21 cellular contexts compared by ENCODE assay signal in genomic region chr13:74187564-74187963, GRCh38. TPM values are rescaled to one million over a fixed set of nuclear protein-coding genes. Genes with fewer than 3 reads are reported as not detected.
DNase-seq lines count a peak whose midpoint lies in the region; ATAC-seq, FAIRE-seq and TF ChIP-seq lines count a peak whose summit lies in the region.
"Had no signal": no experiment of that assay in that cellular context is flagged by ENCODE, and none has a peak within 500 bp of the region (broad histone marks: within the 10 kb centered on the region; RNA-seq: fewer than 3 reads in every experiment).

No MANE protein-coding gene starts in this region.

- in situ Hi-C loops in Caki2 (cut with HindIII; ENCODE audit: low pct_unique_long_range_greater_than_20kb, low sequenced_read_pairs) = no loop called here
- in situ Hi-C loops in mammary epithelial cell (cut with MboI; ENCODE audit: low sequenced_read_pairs in 2 of 2) = no loop called here
- in situ Hi-C loops in HepG2 (cut with HindIII; ENCODE audit: extremely low pct_ligation_motif_present, low pct_unique_long_range_greater_than_20kb) = no loop called here

- no peak overlapping the region for H3K4me2 ChIP-seq in mammary epithelial cell (ENCODE audit: insufficient read depth, low read depth, low read length)
- H3K4me2 ChIP-seq in HepG2 (ENCODE audit: low read depth, low read length) = no peak overlapping the region
- H3K4me2 ChIP-seq: BLaER1 treated with 17β-estradiol and CSF1 and Interleukin-3, amounts not matched to agents 10 nM and 100 nM had no signal

- H3K9me3 ChIP-seq in mammary epithelial cell (replicated peaks; ENCODE audit: insufficient read depth, low read length) = no peaks in the 10 kb centered on the region
- no peaks in the 10 kb centered on the region for H3K9me3 ChIP-seq in HepG2 (ENCODE audit: low read length)
- H3K9me3 ChIP-seq in stomach = no peaks in the 10 kb centered on the region
- H3K9me3 ChIP-seq: ascending aorta; BLaER1 treated with 17β-estradiol and CSF1 and Interleukin-3, amounts not matched to agents 10 nM and 100 nM; HAP-1; suprapubic skin had no signal

- H3K9ac ChIP-seq in mammary epithelial cell (ENCODE audit: insufficient read depth, low read length) (no peak overlapping the region), HepG2 (ENCODE audit: insufficient read depth, low read depth, low read length) (no peak overlapping the region)
- H3K9ac ChIP-seq: BLaER1 treated with 17β-estradiol and CSF1 and Interleukin-3, amounts not matched to agents 10 nM and 100 nM; parathyroid adenoma had no signal

- no peak for TF ChIP-seq RAD21 in HepG2 (CRISPR knock-in tag; IDR thresholded peaks at IDR 0.05)

- H4K20me1 ChIP-seq in mammary epithelial cell (ENCODE audit: insufficient read depth, low read length) = no peaks in the 10 kb centered on the region
- no peaks in the 10 kb centered on the region for H4K20me1 ChIP-seq in HepG2 (ENCODE audit: insufficient read depth, low read length)
- H4K20me1 ChIP-seq: BLaER1 treated with 17β-estradiol and CSF1 and Interleukin-3, amounts not matched to agents 10 nM and 100 nM had no signal

- intact Hi-C loops in mammary epithelial cell (cut with micrococcal nuclease) = no loop called here
- intact Hi-C loops in HepG2 (cut with micrococcal nuclease; ENCODE audit: unreplicated experiment) = no loop called here
- intact Hi-C loops in stomach (cut with DNase I; ENCODE audit: low total_unique reads) = no loop called here

- no peak overlapping the region for H2AFZ ChIP-seq in mammary epithelial cell (ENCODE audit: low read depth, low read length)
- H2AFZ ChIP-seq in HepG2 (ENCODE audit: low read length) = no peak overlapping the region
- H2AFZ ChIP-seq: parathyroid adenoma had no signal

- no peak for TF ChIP-seq POLR2A in HepG2 (IDR thresholded peaks at IDR 0.05; ENCODE audit: insufficient read depth in 1 of 2, low read depth in 2 of 2, low read length in 2 of 2)
- no peak for TF ChIP-seq POLR2A in stomach (IDR thresholded peaks at IDR 0.05)

- H3K27me3 ChIP-seq in mammary epithelial cell (ENCODE audit: insufficient read depth, low read length) (no peaks in the 10 kb centered on the region), HepG2 (ENCODE audit: control insufficient read depth in 1 of 2, insufficient read depth in 2 of 2, low read length in 2 of 2) (no peaks in the 10 kb centered on the region), stomach (no peaks in the 10 kb centered on the region)
- H3K27me3 ChIP-seq: ascending aorta; BLaER1 treated with 17β-estradiol and CSF1 and Interleukin-3, amounts not matched to agents 10 nM and 100 nM; suprapubic skin had no signal

- H3K27ac ChIP-seq in mammary epithelial cell (ENCODE audit: insufficient read depth, low read depth, low read length) = no peak overlapping the region
- H3K27ac ChIP-seq in HepG2 (ENCODE audit: extremely low read length, insufficient read depth, low read length) = no peak overlapping the region
- no peak overlapping the region for H3K27ac ChIP-seq in stomach
- H3K27ac ChIP-seq: ascending aorta; BLaER1 treated with 17β-estradiol and CSF1 and Interleukin-3, amounts not matched to agents 10 nM and 100 nM; parathyroid adenoma; suprapubic skin had no signal

- DNase-seq in Caki2 (ENCODE audit: low read depth) (peak; percentile 47), HT1080 (ENCODE audit: low read depth) (peak; percentile 84), mammary epithelial cell (peak; percentile 59), HepG2 (ENCODE audit: low spot score) (peak; percentile 57), stomach (no peak), cortex of kidney (lab: John Stamatoyannopoulos, UW) (no peak), amniotic stem cell (lab: John Stamatoyannopoulos, UW) (no peak), DMS 273 (lab: John Stamatoyannopoulos, UW; ENCODE audit: unreplicated experiment) (no peak)
- DNase-seq: activated CD4-positive, alpha-beta T cell treated with anti-CD3 and anti-CD28 coated beads, Interleukin-2, amount 50 U/mL, for 48 hours; activated T-cell treated with anti-CD3 and anti-CD28 coated beads, Interleukin-2, amount 50 U/mL, for 72 hours; DND-41; Kasumi-1; NCI-H187; Right ventricle myocardium superior; T1000 had no signal

- no TSS peak for BruUV-seq in mammary epithelial cell (replicated peaks; lab: Mats Ljungman, UMichigan)
- BruUV-seq in HepG2 (replicated peaks; lab: Mats Ljungman, UMichigan) = no TSS peak

- TF ChIP-seq CTCF in mammary epithelial cell (conservative IDR thresholded peaks at IDR 0.05 in 1 of 2, IDR thresholded peaks at IDR 0.05 in 1 of 2; ENCODE audit: extremely low read depth in 1 of 2, insufficient read depth in 1 of 2, low read depth in 1 of 2, low read length in 2 of 2) (no peak), HepG2 (CRISPR knock-in tag; IDR thresholded peaks at IDR 0.05) (no peak), stomach (IDR thresholded peaks at IDR 0.05) (no peak)

- H3K4me1 ChIP-seq in mammary epithelial cell (ENCODE audit: insufficient read depth, low read length) = peaks cover 4% of the 10 kb centered on the region
- 0 out of 2 replicates have a peak, but pooled peaks cover 8% of the 10 kb centered on the region for H3K4me1 ChIP-seq in HepG2 (ENCODE audit: insufficient read depth, low read length)
- H3K4me1 ChIP-seq in stomach = no peaks in the 10 kb centered on the region
- H3K4me1 ChIP-seq: ascending aorta, HAP-1, parathyroid adenoma, suprapubic skin had no signal

- 50% methylated on average over 2 of the region's 2 CpGs for WGBS in mammary epithelial cell (ENCODE audit: low coverage, missing lambda C conversion rate)
- WGBS in HepG2 (ENCODE audit: low lambda C conversion rate) = 10% methylated on average over 2 of the region's 2 CpGs
- WGBS in stomach, 5 donors = 68 to 73% (median 69%) methylated on average over 2 of the region's 2 CpGs

- POLR2A ChIA-PET in HepG2 (lab: Yijun Ruan, JAX) = no interaction called here

- H3K4me3 ChIP-seq in mammary epithelial cell (replicated peaks in 1 of 3; ENCODE audit: insufficient read depth in 1 of 3, low read depth in 2 of 3, low read length in 3 of 3) (no peak overlapping the region), HepG2 (replicated peaks in 1 of 3; ENCODE audit: insufficient read depth in 1 of 3, low read depth in 2 of 3, low read length in 3 of 3) (no peak overlapping the region), stomach (no peak overlapping the region)
- H3K4me3 ChIP-seq: ascending aorta; BLaER1 treated with 17β-estradiol and CSF1 and Interleukin-3, amounts not matched to agents 10 nM and 100 nM; GM12878; HAP-1; suprapubic skin had no signal

- no peak for FAIRE-seq in HepG2 (lab: Jason Lieb, UNC)
- FAIRE-seq: GM12878 had no signal

- H3K36me3 ChIP-seq in mammary epithelial cell (ENCODE audit: insufficient read depth, low read length) = no peaks in the 10 kb centered on the region
- no peaks in the 10 kb centered on the region for H3K36me3 ChIP-seq in HepG2 (replicated peaks in 1 of 2; ENCODE audit: control insufficient read depth in 1 of 2, insufficient read depth in 2 of 2, low read length in 2 of 2)
- H3K36me3 ChIP-seq in stomach = no peaks in the 10 kb centered on the region
- H3K36me3 ChIP-seq: ascending aorta; BLaER1 treated with 17β-estradiol and CSF1 and Interleukin-3, amounts not matched to agents 10 nM and 100 nM; HAP-1; suprapubic skin had no signal

- dilution Hi-C loops in mammary epithelial cell (cut with HindIII; ENCODE audit: low sequenced_read_pairs) = no loop called here

- 0 out of 4 replicates have a peak, but pooled peaks of 1 of the 2 experiments have one; percentile 6 for TF ChIP-seq EP300 in HepG2 (IDR thresholded peaks at IDR 0.05; ENCODE audit: low read depth in 2 of 2, low read length in 2 of 2)
- TF ChIP-seq EP300 in HepG2 (CRISPR knock-in tag; IDR thresholded peaks at IDR 0.05; ENCODE audit: borderline replicate concordance) = no peak
- no peak for TF ChIP-seq EP300 in stomach (IDR thresholded peaks at IDR 0.05)

- CTCF ChIA-PET in mammary epithelial cell (lab: Charles Lee; ENCODE audit: low non-redundant PET) = no interaction called here
- CTCF ChIA-PET in HepG2 (lab: Yijun Ruan, JAX; ENCODE audit: low intra/inter-chr PET ratio, low total read pairs) = no interaction called here

- H3K79me2 ChIP-seq in mammary epithelial cell (ENCODE audit: insufficient read depth, low read length) (no peaks in the 10 kb centered on the region), HepG2 (ENCODE audit: insufficient read depth, low read length) (no peaks in the 10 kb centered on the region)
- H3K79me2 ChIP-seq: parathyroid adenoma had no signal

- peak; percentile 82 for ATAC-seq in HepG2
- ATAC-seq: activated T-cell treated with anti-CD3 and anti-CD28 coated beads, Interleukin-2, amount 50 U/mL, for 72 hours; GM12878 had no signal

RNA-seq across cellular contexts. Expression of gene KLF12, which starts 53.4 kb away (rescaled TPM):
- total RNA-seq in Caki2 (2014; rRNA removed; shearing (Covaris generic); ENCODE audit: low replicate concordance) = 1.1 and 5.1 TPM in 2 replicates
- total RNA-seq in HT1080 (2014; rRNA removed; shearing (Covaris generic)) = 3.9 and 7.7 TPM in 2 replicates
- 4.2 and 5.5 TPM in 2 replicates for polyA plus RNA-seq in HT1080 (2015; cell fraction: cytosol; rRNA removed)
- 10.2 and 10.8 TPM in 2 replicates for polyA plus RNA-seq in HT1080 (2015; cell fraction: nucleus; rRNA removed)
- total RNA-seq in mammary epithelial cell (10 to 100 TPM; 10.7 to 11.9 TPM), HepG2 (2016; rRNA removed; fragmentation: Illumina TruSeq; extraction: Trizol) (0.66 and 1.2 TPM in 2 replicates), stomach (10 to 100 TPM in 1 of 5 donors, 1 to 10 TPM in 4; 3.2 to 24.6 (median 9.3) TPM)
- polyA plus RNA-seq in mammary epithelial cell (8.2 TPM), HepG2 (2011; rRNA removed) (1.0 and 1.5 TPM in 2 replicates), stomach (1 to 10 TPM in 2 of 3 donors, under 1 TPM in 1; 0.73 to 1.2 (median 1.1) TPM)
- 9.0 TPM for polyA minus RNA-seq in mammary epithelial cell
- total RNA-seq in HepG2 (2016; cell fraction: cytosol; rRNA removed; fragmentation: Illumina TruSeq; extraction: Trizol; ENCODE audit: low read depth) = 0.35 and 0.40 TPM in 2 replicates
- total RNA-seq in HepG2 (2016; cell fraction: insoluble cytoplasmic fraction; rRNA removed; fragmentation: Illumina TruSeq; extraction: Trizol) = 0.63 and 0.85 TPM in 2 replicates
- total RNA-seq in HepG2 (2016; cell fraction: membrane; rRNA removed; fragmentation: Illumina TruSeq; extraction: Trizol) = 0.19 and 0.24 TPM in 2 replicates
- total RNA-seq in HepG2 (2016; cell fraction: nucleus; rRNA removed; fragmentation: Illumina TruSeq; extraction: Trizol) = 1.3 and 1.4 TPM in 2 replicates
- polyA plus RNA-seq in HepG2 (2011; cell fraction: cytosol; rRNA removed) = 0.38 and 0.64 TPM in 2 replicates
- polyA plus RNA-seq in HepG2 (2011; cell fraction: nucleus; rRNA removed) = 1.6 and 1.8 TPM in 2 replicates
- 1.9 and 4.0 TPM in 2 replicates for polyA plus RNA-seq in HepG2 (2012)
- 0.11 and 0.14 TPM in 2 replicates for polyA plus RNA-seq in HepG2 (2016; cell fraction: cytosol; fragmentation: Illumina TruSeq; extraction: Trizol; ENCODE audit: low read depth)
- 0.47 and 0.63 TPM in 2 replicates for polyA plus RNA-seq in HepG2 (2016; cell fraction: insoluble cytoplasmic fraction; fragmentation: Illumina TruSeq; extraction: Trizol; ENCODE audit: low read depth)
- 0.07 and 0.13 TPM in 2 replicates for polyA plus RNA-seq in HepG2 (2016; cell fraction: membrane; fragmentation: Illumina TruSeq; extraction: Trizol; ENCODE audit: low read depth)
- 0.59 and 0.63 TPM in 2 replicates for polyA plus RNA-seq in HepG2 (2016; cell fraction: nucleus; fragmentation: Illumina TruSeq; extraction: Trizol; ENCODE audit: insufficient read depth, low read depth)
- 13.2 and 77.0 TPM in 2 replicates for polyA minus RNA-seq in HepG2 (2011; rRNA and poly(A)+ RNA removed; ENCODE audit: low replicate concordance)
- 1.7 and 1.8 TPM in 2 replicates for polyA minus RNA-seq in HepG2 (2011; cell fraction: cytosol; rRNA and poly(A)+ RNA removed)
- 7.0 and 8.9 TPM in 2 replicates for polyA minus RNA-seq in HepG2 (2011; cell fraction: nucleus; rRNA and poly(A)+ RNA removed)

Comparison
In these comparisons a context has a peak if more than half of its experiments do, and no peak if none do; other contexts are left out.
1. DNase-seq: peak in Caki2 (single experiment), HT1080 (single experiment), mammary epithelial cell (single experiment) and HepG2 (single experiment); none in stomach (single experiment), cortex of kidney (single experiment), amniotic stem cell (single experiment) and DMS 273 (single experiment).